ENCODE assay signal across 10 cellular contexts in the genomic region with DNA sequence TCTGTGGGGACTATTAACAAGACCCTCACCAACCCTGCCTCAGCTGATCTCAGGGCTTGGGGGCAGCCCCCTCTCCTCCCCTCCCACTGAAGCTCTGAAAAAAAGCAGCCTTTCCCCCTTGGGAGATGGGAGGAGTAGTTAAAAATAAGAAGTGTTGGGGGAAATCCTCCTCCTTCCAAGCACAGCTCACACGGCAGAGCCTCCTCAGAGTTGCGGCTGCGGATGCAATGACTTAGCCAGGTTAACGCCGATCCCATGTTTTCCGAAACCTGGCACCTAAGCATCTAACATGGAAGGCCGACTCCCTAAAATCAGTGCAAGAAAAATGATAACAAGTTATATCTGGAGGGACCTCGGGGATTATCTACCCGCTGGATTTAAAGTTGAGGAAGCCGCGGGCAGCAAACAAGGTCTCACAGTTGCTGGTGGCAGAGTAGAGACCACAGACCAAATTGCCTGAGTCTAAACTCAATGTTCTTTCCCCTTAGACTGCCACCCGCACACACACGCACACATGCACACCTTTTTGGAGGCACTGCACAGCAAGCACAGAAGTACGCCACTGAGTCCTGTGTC. TPM values are rescaled to one million over a fixed set of nuclear protein-coding genes. Genes with fewer than 3 reads are reported as not detected.
DNase-seq lines count a peak whose midpoint lies in the region; ATAC-seq and TF ChIP-seq lines count a peak whose summit lies in the region.
"Had no signal": no experiment of that assay in that cellular context is flagged by ENCODE, and none has a peak within 500 bp of the region (broad histone marks: within the 10 kb centered on the region; RNA-seq: fewer than 3 reads in every experiment).

No MANE protein-coding gene starts in this region.

- H2AFZ ChIP-seq in mesenchymal stem cell (ENCODE audit: low read depth, low read length), result no peak overlapping the region

- H2BK15ac ChIP-seq in mesenchymal stem cell (ENCODE audit: low read depth, poor library complexity, severe bottlenecking), result peak overlapping the region; percentile 53

- no peak for DNase-seq in activated CD4-positive, alpha-beta T cell treated with anti-CD3 and anti-CD28 coated beads for 36 hours
- no peak for DNase-seq in activated CD4-positive, alpha-beta T cell treated with anti-CD3 and anti-CD28 coated beads, Interleukin-2, amount 50 U/mL, for 4 hours
- DNase-seq in cerebellum (ENCODE audit: low spot score) (peak; percentile 16), mesenchymal stem cell (no peak), testis (no peak), inferior parietal cortex (ENCODE audit: extremely low spot score) (no peak)
- no peak for DNase-seq in effector memory CD8-positive, alpha-beta T cell
- DNase-seq: KG1; stimulated activated CD4-positive, alpha-beta T cell treated with anti-CD3 and anti-CD28 coated beads, Interleukin-1b, Interleukin-23, amount 100 ng/mL, for 48 hours had no signal

- peak overlapping the region; percentile 92 to 97 for H3K18ac ChIP-seq in mesenchymal stem cell (ENCODE audit: low read depth in 1 of 2, low read length in 2 of 2)

- ATAC-seq in activated CD4-positive, alpha-beta T cell treated with anti-CD3 and anti-CD28 coated beads for 36 hours, result no peak
- ATAC-seq in effector memory CD8-positive, alpha-beta T cell (replicated peaks), result no peak
- no peak for ATAC-seq in GM18511 (IDR thresholded peaks at IDR 0.05; ENCODE audit: unreplicated experiment)

- no peak for TF ChIP-seq POLR2A in testis (IDR thresholded peaks at IDR 0.05)

- no peak overlapping the region for H3K23ac ChIP-seq in mesenchymal stem cell (ENCODE audit: low read length in 2 of 2)

- H3K14ac ChIP-seq in mesenchymal stem cell (ENCODE audit: low read length in 2 of 2), result peak overlapping the region in 1 of 2 experiments; percentile 19

- H3K27ac Mint-ChIP-seq in activated CD4-positive, alpha-beta T cell treated with anti-CD3 and anti-CD28 coated beads for 36 hours, result no peak overlapping the region
- no peak overlapping the region for H3K27ac Mint-ChIP-seq in effector memory CD8-positive, alpha-beta T cell

- H3K4me1 ChIP-seq in mesenchymal stem cell (ENCODE audit: control insufficient read depth, insufficient read depth, low read depth, low read length) (peaks cover 5% of the 10 kb centered on the region), testis (no peaks in the 10 kb centered on the region)

- peak overlapping the region; percentile 91 for H2BK5ac ChIP-seq in mesenchymal stem cell (ENCODE audit: low read depth, low read length, poor library complexity, severe bottlenecking)

- peak overlapping the region; percentile 23 for H2BK120ac ChIP-seq in mesenchymal stem cell (ENCODE audit: low read depth, low read length)

- peak overlapping the region; percentile 40 for H2AK5ac ChIP-seq in mesenchymal stem cell (ENCODE audit: low read length, severe bottlenecking)

- H3K9me3 ChIP-seq in mesenchymal stem cell (ENCODE audit: control insufficient read depth, low read length), result no peaks in the 10 kb centered on the region
- no peaks in the 10 kb centered on the region for H3K9me3 ChIP-seq in testis

- no peaks in the 10 kb centered on the region for H3K36me3 Mint-ChIP-seq in activated CD4-positive, alpha-beta T cell treated with anti-CD3 and anti-CD28 coated beads for 36 hours (ENCODE audit: low read depth)
- H3K36me3 Mint-ChIP-seq in effector memory CD8-positive, alpha-beta T cell (ENCODE audit: insufficient read depth), result no peaks in the 10 kb centered on the region

- no peaks in the 10 kb centered on the region for H3K79me1 ChIP-seq in mesenchymal stem cell (replicated peaks; ENCODE audit: low read length, poor library complexity, severe bottlenecking)

- no peak for TF ChIP-seq CTCF in testis (IDR thresholded peaks at IDR 0.05)

- peak overlapping the region; percentile 90 for H4K8ac ChIP-seq in mesenchymal stem cell (ENCODE audit: low read length)

- peaks cover 54% of the 10 kb centered on the region for H3K27me3 Mint-ChIP-seq in activated CD4-positive, alpha-beta T cell treated with anti-CD3 and anti-CD28 coated beads for 36 hours
- peaks cover 68 to 72% of the 10 kb centered on the region in 2 donors for H3K27me3 Mint-ChIP-seq in effector memory CD8-positive, alpha-beta T cell

- POLR2A ChIA-PET in activated CD4-positive, alpha-beta T cell treated with anti-CD3 and anti-CD28 coated beads for 36 hours (lab: Charles Lee), result no interaction called here

- WGBS in mesenchymal stem cell, result 41% methylated on average over 14 of the region's 14 CpGs
- 33 to 42% methylated on average over 13 to 14 of the region's 14 CpGs for WGBS in testis, 2 donors

- H3K9ac ChIP-seq in mesenchymal stem cell (ENCODE audit: low read length), result no peak overlapping the region

- peaks cover 7% of the 10 kb centered on the region for H3K4me1 Mint-ChIP-seq in activated CD4-positive, alpha-beta T cell treated with anti-CD3 and anti-CD28 coated beads for 36 hours
- peaks cover 5 to 10% of the 10 kb centered on the region in 2 donors for H3K4me1 Mint-ChIP-seq in effector memory CD8-positive, alpha-beta T cell (ENCODE audit: low read depth in 2 of 2)

- H2BK12ac ChIP-seq in mesenchymal stem cell (ENCODE audit: low read length in 2 of 2), result peak overlapping the region; percentile 1 to 87

- peak overlapping the region; percentile 69 for H3K4me2 ChIP-seq in mesenchymal stem cell (ENCODE audit: low read length, poor library complexity, severe bottlenecking)

- peak overlapping the region; percentile 90 for H3K27ac ChIP-seq in mesenchymal stem cell (ENCODE audit: low read length, poor library complexity, severe bottlenecking)
- peak overlapping the region; percentile 74 to 85 for H3K27ac ChIP-seq in testis

- intact Hi-C loops in activated CD4-positive, alpha-beta T cell treated with anti-CD3 and anti-CD28 coated beads for 36 hours (cut with DNase I, micrococcal nuclease), result loop anchor here in 1 of 2 experiments (10.0 kb wide), 1 partner anchor 243 kb away; no protein-coding TSS in a partner anchor
- intact Hi-C loops in testis (cut with DNase I; ENCODE audit: low total_unique reads), result loop anchor here (10.0 kb wide), 2 partner anchors 53 to 257 kb away; no protein-coding TSS in a partner anchor

- H3K4me3 Mint-ChIP-seq in activated CD4-positive, alpha-beta T cell treated with anti-CD3 and anti-CD28 coated beads for 36 hours, result peak overlapping the region; percentile 20
- peak overlapping the region in 1 of 2 donors; percentile 70 for H3K4me3 Mint-ChIP-seq in effector memory CD8-positive, alpha-beta T cell

- H3K4me3 ChIP-seq in mesenchymal stem cell (ENCODE audit: insufficient read depth in 1 of 2, low read depth in 1 of 2, low read length in 2 of 2), result peak overlapping the region in 1 of 2 experiments; percentile 69
- peak overlapping the region; percentile 56 to 71 for H3K4me3 ChIP-seq in testis

- H3K4ac ChIP-seq in mesenchymal stem cell (ENCODE audit: low read depth in 1 of 2, low read length in 2 of 2), result peak overlapping the region in 1 of 2 experiments; percentile 56

- H3K36me3 ChIP-seq in mesenchymal stem cell (ENCODE audit: control insufficient read depth in 1 of 2, insufficient read depth in 2 of 2, low read depth in 1 of 2, low read length in 2 of 2), result peaks cover 0 to 13% of the 10 kb centered on the region in 2 experiments
- H3K36me3 ChIP-seq in testis (ENCODE audit: low read depth, missing control alignments), result no peaks in the 10 kb centered on the region

- no peaks in the 10 kb centered on the region for H3K9me3 Mint-ChIP-seq in activated CD4-positive, alpha-beta T cell treated with anti-CD3 and anti-CD28 coated beads for 36 hours (ENCODE audit: low read depth)
- H3K9me3 Mint-ChIP-seq in effector memory CD8-positive, alpha-beta T cell, result no peaks in the 10 kb centered on the region

- CTCF ChIA-PET in activated CD4-positive, alpha-beta T cell treated with anti-CD3 and anti-CD28 coated beads for 36 hours (lab: Charles Lee), result interaction anchor here (1.1 kb wide), 1 partner anchor 63 kb away, joined by 3 read pairs; no protein-coding TSS in a partner anchor

- H3K27me3 ChIP-seq in mesenchymal stem cell (ENCODE audit: control insufficient read depth in 1 of 2, insufficient read depth in 1 of 2, low read length in 2 of 2) (peaks cover 0 to 5% of the 10 kb centered on the region in 2 experiments), testis (no peaks in the 10 kb centered on the region)

- H4K91ac ChIP-seq in mesenchymal stem cell (ENCODE audit: low read length), result no peak overlapping the region

RNA-seq across cellular contexts. Expression of a gene that starts 1.1 kb away (rescaled TPM):
- total RNA-seq in activated CD4-positive, alpha-beta T cell treated with anti-CD3 and anti-CD28 coated beads for 36 hours, result 1 to 10 TPM; 7.6 to 8.9 TPM
- total RNA-seq in cerebellum (119 TPM), testis (100 to 1,000 TPM; 126 TPM)
- polyA plus RNA-seq in mesenchymal stem cell (2013, experiment 1 of 2), result 825 TPM
- polyA plus RNA-seq in mesenchymal stem cell (2013, experiment 2 of 2), result 826 TPM
- 135 TPM for polyA plus RNA-seq in testis (ENCODE audit: insufficient read depth, low read depth, low replicate concordance)

Comparison
In these comparisons a context has a peak if more than half of its experiments do, and no peak if none do; other contexts are left out.
1. RNA of a gene that starts 1.1 kb away (total RNA-seq): 126 TPM in testis and 119 TPM in cerebellum (single experiment); 7.6 to 8.9 TPM in activated CD4-positive, alpha-beta T cell treated with anti-CD3 and anti-CD28 coated beads for 36 hours; every median in the first group is over 10 times any median in the second.